ENCODE assay signal across 21 cellular contexts in genomic region chr2:183186296-183186695, GRCh38.
"Had no signal": no experiment of that assay in that cellular context is flagged by ENCODE, and none has a peak within 500 bp of the region (broad histone marks: within the 10 kb centered on the region; RNA-seq: fewer than 3 reads in every experiment).

No MANE protein-coding gene starts in this region.

- H3K27ac Mint-ChIP-seq: activated T-cell treated with anti-CD3 and anti-CD28 coated beads, Interleukin-2, amount 50 U/mL, for 72 hours; natural killer cell; stimulated activated memory B cell treated with anti-CD40 and anti-IgM and Interleukin-4, amounts not matched to agents 10 μg/mL and 1 μg/mL and 100 μg/mL, for 72 hours had no signal

- H3K27ac ChIP-seq: body of pancreas, colonic mucosa, foreskin keratinocyte, lower lobe of right lung, neutrophil, parathyroid adenoma, thyroid gland, WERI-Rb-1 had no signal

- DNase-seq: activated CD4-positive, alpha-beta T cell treated with anti-CD3 and anti-CD28 coated beads for 1 hour; activated CD4-positive, alpha-beta T cell treated with anti-CD3 and anti-CD28 coated beads, Interleukin-2, amount 50 U/mL, for 4 hours; activated effector memory CD4-positive, alpha-beta T cell treated with anti-CD3 and anti-CD28 coated beads, Interleukin-2, amount 50 U/mL, for 16 hours; activated naive CD4-positive, alpha-beta T cell treated with anti-CD3 and anti-CD28 coated beads, Interleukin-2, amount 50 U/mL, for 16 hours; activated T-cell treated with anti-CD3 and anti-CD28 coated beads, Interleukin-2, amount 50 U/mL, for 72 hours; amniotic stem cell; body of pancreas; caudate nucleus; colonic mucosa; foreskin keratinocyte; hypothalamus; lower lobe of right lung; natural killer cell; stimulated activated CD4-positive, alpha-beta T cell treated with anti-CD3 and anti-CD28 coated beads, Interleukin-4, amount 100 ng/mL, for 24 hours; thyroid gland; WERI-Rb-1 had no signal

- H3K4me3 ChIP-seq: body of pancreas, colonic mucosa, lower lobe of right lung, thyroid gland had no signal

- H2AFZ ChIP-seq: parathyroid adenoma had no signal

- H3K27me3 ChIP-seq: body of pancreas, colonic mucosa, foreskin keratinocyte, neutrophil, thyroid gland had no signal

- H3K4me1 ChIP-seq: body of pancreas, colonic mucosa, foreskin keratinocyte, lower lobe of right lung, parathyroid adenoma, thyroid gland had no signal

- H3K79me2 ChIP-seq: parathyroid adenoma had no signal

- FAIRE-seq: keratinocyte had no signal

- H3K36me3 ChIP-seq: colonic mucosa, neutrophil had no signal

- H3K4me3 Mint-ChIP-seq: activated T-cell treated with anti-CD3 and anti-CD28 coated beads, Interleukin-2, amount 50 U/mL, for 72 hours; natural killer cell; stimulated activated memory B cell treated with anti-CD40 and anti-IgM and Interleukin-4, amounts not matched to agents 10 μg/mL and 1 μg/mL and 100 μg/mL, for 72 hours had no signal

- H3K9me3 ChIP-seq: body of pancreas, colonic mucosa, lower lobe of right lung, neutrophil, thyroid gland had no signal

- ATAC-seq: activated T-cell treated with anti-CD3 and anti-CD28 coated beads, Interleukin-2, amount 50 U/mL, for 72 hours; body of pancreas; foreskin keratinocyte; natural killer cell; sciatic nerve; stimulated activated memory B cell treated with anti-CD40 and anti-IgM and Interleukin-4, amounts not matched to agents 10 μg/mL and 1 μg/mL and 100 μg/mL, for 72 hours had no signal

- H3K27me3 Mint-ChIP-seq: stimulated activated memory B cell treated with anti-CD40 and anti-IgM and Interleukin-4, amounts not matched to agents 10 μg/mL and 1 μg/mL and 100 μg/mL, for 72 hours had no signal

- H3K9ac ChIP-seq: parathyroid adenoma had no signal
